In the genomic region with DNA sequence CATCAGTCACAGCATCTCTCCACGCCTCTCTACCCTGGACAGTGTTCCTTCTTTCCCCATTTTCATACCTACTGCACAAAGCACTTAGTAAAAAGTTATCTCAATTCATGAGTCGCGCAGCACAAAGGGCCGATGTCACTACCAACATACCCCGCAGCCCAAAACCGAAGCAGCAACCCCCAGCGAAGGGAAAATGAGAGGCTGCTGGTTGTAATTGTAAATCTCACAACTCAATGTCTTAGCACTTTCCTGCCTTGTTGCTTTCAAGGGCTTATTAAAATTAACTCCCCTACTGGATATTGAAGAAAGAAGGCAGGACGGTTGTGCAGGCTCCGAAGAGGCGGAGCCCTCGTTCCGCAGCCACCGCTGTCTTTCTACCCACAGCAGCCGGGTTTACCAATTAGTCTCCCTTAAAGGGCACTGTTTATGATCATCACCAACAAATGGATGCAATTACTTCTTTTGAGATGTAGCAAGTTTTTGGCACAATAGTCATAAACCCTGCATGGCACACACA, we compare ENCODE assay signal across 13 cellular contexts. TPM values are rescaled to one million over a fixed set of nuclear protein-coding genes. Genes with fewer than 3 reads are reported as not detected.
DNase-seq lines count a peak whose midpoint lies in the region; ATAC-seq and TF ChIP-seq lines count a peak whose summit lies in the region.
"Had no signal": no experiment of that assay in that cellular context is flagged by ENCODE, and none has a peak within 500 bp of the region (broad histone marks: within the 10 kb centered on the region; RNA-seq: fewer than 3 reads in every experiment).

No MANE protein-coding gene starts in this region.

- H3K27ac ChIP-seq in BLaER1 = no peak overlapping the region
- H3K27ac ChIP-seq in angular gyrus (ENCODE audit: low read depth, low read length) = peak overlapping the region; percentile 72
- H3K27ac ChIP-seq in gastroesophageal sphincter = peak overlapping the region; percentile 58 to 84 (median 80)
- H3K27ac ChIP-seq: HL-60, spleen had no signal

- peak; percentile 8 for ATAC-seq in gastroesophageal sphincter
- no peak for ATAC-seq in stimulated activated naive CD8-positive, alpha-beta T cell treated with anti-CD3 and anti-CD28 coated beads, Interleukin-15, Interleukin-2, amounts not matched to agents 100 U/mL and 50 U/mL, for 24 hours
- no peak for ATAC-seq in HG02759 (IDR thresholded peaks at IDR 0.05; ENCODE audit: unreplicated experiment)
- ATAC-seq: activated naive CD8-positive, alpha-beta T cell treated with anti-CD3 and anti-CD28 coated beads, Interleukin-2, amount 50 U/mL, for 24 hours had no signal

- peaks cover 94% of the 10 kb centered on the region for H4K20me1 ChIP-seq in BLaER1

- H3K27me3 ChIP-seq in BLaER1 (no peaks in the 10 kb centered on the region), gastroesophageal sphincter (no peaks in the 10 kb centered on the region), skeletal muscle satellite cell (ENCODE audit: control insufficient read depth, insufficient read depth, low read length) (no peaks in the 10 kb centered on the region)

- H3K9ac ChIP-seq in BLaER1 (no peak overlapping the region), skeletal muscle satellite cell (ENCODE audit: low read depth, low read length) (peak overlapping the region; percentile 71)

- DNase-seq in stimulated activated naive CD8-positive, alpha-beta T cell treated with anti-CD3 and anti-CD28 coated beads, Interleukin-15, Interleukin-2, amounts not matched to agents 100 U/mL and 50 U/mL, for 24 hours = no peak
- DNase-seq in activated CD4-positive, alpha-beta T cell treated with anti-CD3 and anti-CD28 coated beads, Interleukin-2, amount 50 U/mL, for 48 hours = no peak
- DNase-seq in NCI-H446 treated with DMSO at 0.1 percent for 48 hours (lab: John Stamatoyannopoulos, UW) = no peak
- DNase-seq: activated naive CD8-positive, alpha-beta T cell treated with anti-CD3 and anti-CD28 coated beads, Interleukin-2, amount 50 U/mL, for 24 hours; CD4-positive, CD25-positive, alpha-beta regulatory T cell; NCI-H524 treated with DMSO at 0.1 percent for 48 hours; spleen had no signal

- H3K4me3 ChIP-seq in BLaER1 (no peak overlapping the region), gastroesophageal sphincter (peak overlapping the region; percentile 4 to 33), skeletal muscle satellite cell (ENCODE audit: low read length) (peak overlapping the region; percentile 56)
- H3K4me3 ChIP-seq: spleen had no signal

- H3K9me3 ChIP-seq in BLaER1 (no peaks in the 10 kb centered on the region), gastroesophageal sphincter (no peaks in the 10 kb centered on the region), skeletal muscle satellite cell (replicated peaks; ENCODE audit: low read length) (no peaks in the 10 kb centered on the region)

- peaks cover 81% of the 10 kb centered on the region for H3K4me1 ChIP-seq in BLaER1
- peaks cover 0 to 86% (median 31%) of the 10 kb centered on the region in 3 donors for H3K4me1 ChIP-seq in gastroesophageal sphincter
- H3K4me1 ChIP-seq in skeletal muscle satellite cell (ENCODE audit: control insufficient read depth, insufficient read depth, low read length) = peaks cover 35% of the 10 kb centered on the region

- WGBS in gastroesophageal sphincter (ENCODE audit: low coverage in 1 of 2), 2 donors = 66 to 71% methylated on average over 13 to 14 of the region's 14 CpGs

- peak overlapping the region; percentile 79 for H3K4me2 ChIP-seq in BLaER1
- peak overlapping the region; percentile 80 for H3K4me2 ChIP-seq in skeletal muscle satellite cell (ENCODE audit: low read length)

- H3K36me3 ChIP-seq in BLaER1 = 0 out of 2 replicates have a peak, but pooled peaks cover 4% of the 10 kb centered on the region
- H3K36me3 ChIP-seq in gastroesophageal sphincter = no peaks in the 10 kb centered on the region
- H3K36me3 ChIP-seq in skeletal muscle satellite cell (ENCODE audit: insufficient read depth, low read length) = no peaks in the 10 kb centered on the region
- H3K36me3 ChIP-seq: spleen had no signal

- no peak for TF ChIP-seq POLR2A in gastroesophageal sphincter (IDR thresholded peaks at IDR 0.05)

- no peak for TF ChIP-seq CTCF in gastroesophageal sphincter (IDR thresholded peaks at IDR 0.05)

- no peak for TF ChIP-seq EP300 in gastroesophageal sphincter (IDR thresholded peaks at IDR 0.05)

RNA-seq across cellular contexts. Expression of gene DIP2C, which starts 6.5 kb away (rescaled TPM):
- total RNA-seq in gastroesophageal sphincter = 10 to 100 TPM; 40.8 to 73.8 (median 47.7) TPM
- 12.9 and 17.7 TPM in 2 replicates for total RNA-seq in skeletal muscle satellite cell (2012; rRNA removed)
